Comparison of ENCODE assay signal across 21 cellular contexts in genomic region chr5:126274396-126274795, GRCh38.
A peak's percentile ranks its signal among the peaks of the same experiment; 100 is the strongest.
DNase-seq lines count a peak whose midpoint lies in the region; ATAC-seq and TF ChIP-seq lines count a peak whose summit lies in the region.
"Had no signal": no experiment of that assay in that cellular context is flagged by ENCODE, and none has a peak within 500 bp of the region (broad histone marks: within the 10 kb centered on the region; RNA-seq: fewer than 3 reads in every experiment).

No MANE protein-coding gene starts in this region.

- TF ChIP-seq POLR2A in gastroesophageal sphincter (IDR thresholded peaks at IDR 0.05) = no peak

- TF ChIP-seq CTCF in gastroesophageal sphincter (IDR thresholded peaks at IDR 0.05) = no peak

- no peak overlapping the region for H3K27ac ChIP-seq in gastroesophageal sphincter
- H3K27ac ChIP-seq: 22Rv1, adrenal gland, cardiac muscle cell, tibial artery had no signal

- WGBS in gastroesophageal sphincter (ENCODE audit: low coverage in 1 of 2), 2 donors = 57 to 89% methylated on average over 1 of the region's 1 CpG

- H3K4me3 ChIP-seq in gastroesophageal sphincter = no peak overlapping the region
- H3K4me3 ChIP-seq: adrenal gland, cardiac muscle cell, tibial artery had no signal

- no peaks in the 10 kb centered on the region for H3K27me3 ChIP-seq in gastroesophageal sphincter
- H3K27me3 ChIP-seq: adrenal gland, cardiac muscle cell, tibial artery had no signal

- peak in 2 of 3 experiments; percentile 14 to 65 for DNase-seq in NCI-H1417 (lab: John Stamatoyannopoulos, UW)
- no peak for DNase-seq in NCI-H1417 treated with DMSO at 0.1 percent for 48 hours (lab: John Stamatoyannopoulos, UW)
- peak; percentile 88 for DNase-seq in NCI-H2171 treated with DMSO at 0.1 percent for 48 hours (lab: John Stamatoyannopoulos, UW)
- peak; percentile 41 for DNase-seq in SHP77 treated with DMSO at 0.1 percent for 48 hours (lab: John Stamatoyannopoulos, UW)
- peak; percentile 39 for DNase-seq in myocyte (ENCODE audit: low read depth)
- DNase-seq in DMS53 (lab: John Stamatoyannopoulos, UW) = no peak
- DNase-seq: activated CD8-positive, alpha-beta memory T cell treated with anti-CD3 and anti-CD28 coated beads for 24 hours; activated T-cell treated with anti-CD3 and anti-CD28 coated beads, Interleukin-2, amount 50 U/mL, for 24 hours; adrenal gland; cortex of kidney; mesendoderm; naive thymus-derived CD8-positive, alpha-beta T cell; NCI-H1436; NCI-H510A; right cardiac atrium; stimulated activated naive CD8-positive, alpha-beta T cell treated with anti-CD3 and anti-CD28 coated beads, Interleukin-15, amount 100 ng/mL, for 72 hours; tibial artery had no signal

- H3K36me3 ChIP-seq in gastroesophageal sphincter = no peaks in the 10 kb centered on the region
- H3K36me3 ChIP-seq: adrenal gland, cardiac muscle cell, tibial artery had no signal

- H3K4me1 ChIP-seq in gastroesophageal sphincter = no peaks in the 10 kb centered on the region
- H3K4me1 ChIP-seq: adrenal gland, tibial artery had no signal

- H3K9me3 ChIP-seq in gastroesophageal sphincter = no peaks in the 10 kb centered on the region
- H3K9me3 ChIP-seq: adrenal gland, tibial artery had no signal

- ATAC-seq in gastroesophageal sphincter (no peak), HG03280 (IDR thresholded peaks at IDR 0.05; ENCODE audit: unreplicated experiment) (no peak)
- ATAC-seq: naive thymus-derived CD8-positive, alpha-beta T cell; right cardiac atrium; stimulated activated naive CD8-positive, alpha-beta T cell treated with anti-CD3 and anti-CD28 coated beads, Interleukin-15, amount 100 ng/mL, for 72 hours had no signal

- TF ChIP-seq EP300 in gastroesophageal sphincter (IDR thresholded peaks at IDR 0.05) = no peak

Comparison
In these comparisons a context has a peak if more than half of its experiments do, and no peak if none do; other contexts are left out.
1. DNase-seq: peak in NCI-H1417 (2 of 3), NCI-H2171 treated with DMSO at 0.1 percent for 48 hours (single experiment), SHP77 treated with DMSO at 0.1 percent for 48 hours (single experiment) and myocyte (single experiment); none in NCI-H1417 treated with DMSO at 0.1 percent for 48 hours (single experiment) and DMS53 (single experiment).